ENCODE assay signal across 1 cellular context in genomic region chr14:91060472-91061308, GRCh38.
TF ChIP-seq lines count a peak whose summit lies in the region.

Gene RPS6KA5 (minus strand): TSS chr14:91060641. CDS start chr14:91060434, 207 bp downstream.

TF ChIP-seq in HepG2, 621 proteins besides CTCF, POLR2A, EP300 and RAD21 (continued from another document and continues in another):
- TF ChIP-seq PRDM4 (CRISPR knock-in tag; IDR thresholded peaks at IDR 0.05; ENCODE audit: borderline replicate concordance) (no peak), ZNF781 (CRISPR knock-in tag; IDR thresholded peaks at IDR 0.05; ENCODE audit: borderline replicate concordance, not compliant biosample characterization) (no peak), MIER2 (CRISPR knock-in tag; IDR thresholded peaks at IDR 0.05) (no peak), MTA3 (CRISPR knock-in tag; IDR thresholded peaks at IDR 0.05) (no peak), ZNF577 (CRISPR knock-in tag; IDR thresholded peaks at IDR 0.05; ENCODE audit: borderline replicate concordance, low read depth) (no peak), JARID2 (CRISPR knock-in tag; IDR thresholded peaks at IDR 0.05; ENCODE audit: insufficient replicate concordance) (no peak), ZBTB10 (CRISPR knock-in tag; IDR thresholded peaks at IDR 0.05; ENCODE audit: borderline replicate concordance) (no peak), MAX (IDR thresholded peaks at IDR 0.05) (peak; percentile 93), RFX1 (IDR thresholded peaks at IDR 0.05) (peak; percentile 88), MYPOP (CRISPR knock-in tag; IDR thresholded peaks at IDR 0.05) (peak; percentile 81; the same call in 1 of the 2 replicates), HNRNPH1 (optimal IDR thresholded peaks at IDR 0.05; ENCODE audit: low read depth, low read length) (no peak), ZSCAN12 (CRISPR knock-in tag; IDR thresholded peaks at IDR 0.05) (no peak), ZNF207 (IDR thresholded peaks at IDR 0.05; ENCODE audit: borderline replicate concordance) (no peak), DPF2 (CRISPR knock-in tag; IDR thresholded peaks at IDR 0.05; ENCODE audit: borderline replicate concordance, low read depth) (no peak), AGO2 (optimal IDR thresholded peaks at IDR 0.05; ENCODE audit: low read depth, low read length) (no peak), CHD4 (IDR thresholded peaks at IDR 0.05; ENCODE audit: borderline replicate concordance, low read length) (no peak), ZNF629 (CRISPR knock-in tag; conservative IDR thresholded peaks at IDR 0.05) (no peak; the same call in 1 of the 2 replicates), CBX5 (CRISPR knock-in tag; IDR thresholded peaks at IDR 0.05; ENCODE audit: borderline replicate concordance) (peak; percentile 13; the same call in 1 of the 2 replicates), GLMP (CRISPR knock-in tag; IDR thresholded peaks at IDR 0.05; ENCODE audit: borderline replicate concordance) (no peak), JUNB (CRISPR knock-in tag; IDR thresholded peaks at IDR 0.05; ENCODE audit: borderline replicate concordance) (no peak), PPARG (CRISPR knock-in tag; conservative IDR thresholded peaks at IDR 0.05) (no peak), RBFOX2 (IDR thresholded peaks at IDR 0.05; ENCODE audit: low read depth, low read length) (peak; percentile 62), MAFK (conservative IDR thresholded peaks at IDR 0.05 in 1 of 2, IDR thresholded peaks at IDR 0.05 in 1 of 2; ENCODE audit: low read length in 2 of 2) (no peak), TAF1 (CRISPR knock-in tag; IDR thresholded peaks at IDR 0.05) (peak; percentile 59), ZBTB14 (CRISPR knock-in tag; IDR thresholded peaks at IDR 0.05) (peak; percentile 61; the same call in 1 of the 2 replicates), ZNF788 (CRISPR knock-in tag; IDR thresholded peaks at IDR 0.05; ENCODE audit: borderline replicate concordance) (peak; percentile 64; the same call in 1 of the 2 replicates), ZBTB7B (CRISPR knock-in tag; IDR thresholded peaks at IDR 0.05) (no peak), SMYD3 (CRISPR knock-in tag; IDR thresholded peaks at IDR 0.05) (0 out of 2 replicates have a peak, but pooled peaks have one; percentile 41), ATF1 (CRISPR knock-in tag; IDR thresholded peaks at IDR 0.05) (peak; percentile 94), ATRX (CRISPR knock-in tag; IDR thresholded peaks at IDR 0.05; ENCODE audit: borderline replicate concordance) (no peak), FOXA1 (IDR thresholded peaks at IDR 0.05) (no peak), FOXA1 (CRISPR knock-in tag; IDR thresholded peaks at IDR 0.05) (peak; percentile 77), ZNF382 (CRISPR knock-in tag; IDR thresholded peaks at IDR 0.05; ENCODE audit: borderline replicate concordance) (no peak), FOXK2 (IDR thresholded peaks at IDR 0.05) (peak; percentile 83), XBP1 (CRISPR knock-in tag; IDR thresholded peaks at IDR 0.05) (no peak), NR3C1 (CRISPR knock-in tag; IDR thresholded peaks at IDR 0.05) (no peak), ASH2L (IDR thresholded peaks at IDR 0.05; ENCODE audit: insufficient read length, low read depth, low read length) (peak; percentile 57), EEA1 (CRISPR knock-in tag; IDR thresholded peaks at IDR 0.05; ENCODE audit: borderline replicate concordance) (no peak), ZNF335 (CRISPR knock-in tag; IDR thresholded peaks at IDR 0.05) (no peak), ZNF552 (CRISPR knock-in tag; IDR thresholded peaks at IDR 0.05; ENCODE audit: borderline replicate concordance) (peak; percentile 64; the same call in 1 of the 2 replicates), NR0B2 (CRISPR knock-in tag; IDR thresholded peaks at IDR 0.05) (peak; percentile 77; the same call in 1 of the 2 replicates), ZKSCAN1 (IDR thresholded peaks at IDR 0.05; ENCODE audit: low read length) (no peak), ARNT2 (CRISPR knock-in tag; IDR thresholded peaks at IDR 0.05; ENCODE audit: low read depth) (no peak; the same call in 1 of the 2 replicates), NFIC (IDR thresholded peaks at IDR 0.05; ENCODE audit: low read length) (no peak), CSRNP1 (CRISPR knock-in tag; IDR thresholded peaks at IDR 0.05) (no peak), ZNF878 (CRISPR knock-in tag; IDR thresholded peaks at IDR 0.05) (peak; percentile 36; the same call in 1 of the 2 replicates), PITX1 (CRISPR knock-in tag; IDR thresholded peaks at IDR 0.05) (peak; percentile 13; the same call in 1 of the 2 replicates), ZNF607 (CRISPR knock-in tag; IDR thresholded peaks at IDR 0.05; ENCODE audit: borderline replicate concordance) (no peak), ATF4 (CRISPR knock-in tag; IDR thresholded peaks at IDR 0.05) (0 out of 4 replicates have a peak, but pooled peaks of 1 of the 2 experiments have one; percentile 9), NR2C2 (CRISPR knock-in tag; IDR thresholded peaks at IDR 0.05; ENCODE audit: borderline replicate concordance) (peak; percentile 62; the same call in 1 of the 2 replicates), SKIL (CRISPR knock-in tag; IDR thresholded peaks at IDR 0.05; ENCODE audit: borderline replicate concordance) (0 out of 2 replicates have a peak, but pooled peaks have one; percentile 45), NFRKB (IDR thresholded peaks at IDR 0.05) (no peak), MAFF (IDR thresholded peaks at IDR 0.05; ENCODE audit: low read depth, low read length) (no peak), ZNF253 (CRISPR knock-in tag; IDR thresholded peaks at IDR 0.05; ENCODE audit: borderline replicate concordance) (no peak), IRF2 (CRISPR knock-in tag; IDR thresholded peaks at IDR 0.05) (peak; percentile 38; the same call in 1 of the 2 replicates), SMC3 (IDR thresholded peaks at IDR 0.05; ENCODE audit: low read length) (no peak), LBX2 (CRISPR knock-in tag; IDR thresholded peaks at IDR 0.05; ENCODE audit: borderline replicate concordance) (no peak)
